In the genomic region with DNA sequence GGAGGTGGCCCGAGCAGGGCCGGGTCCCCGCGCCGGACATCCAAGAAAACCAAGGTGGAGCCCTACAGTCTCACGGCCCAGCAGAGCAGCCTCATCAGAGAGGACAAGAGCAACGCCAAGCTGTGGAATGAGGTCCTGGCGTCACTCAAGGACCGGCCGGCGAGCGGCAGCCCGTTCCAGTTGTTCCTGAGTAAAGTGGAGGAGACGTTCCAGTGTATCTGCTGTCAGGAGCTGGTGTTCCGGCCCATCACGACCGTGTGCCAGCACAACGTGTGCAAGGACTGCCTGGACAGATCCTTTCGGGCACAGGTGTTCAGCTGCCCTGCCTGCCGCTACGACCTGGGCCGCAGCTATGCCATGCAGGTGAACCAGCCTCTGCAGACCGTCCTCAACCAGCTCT, we compare ENCODE assay signal across 6 cellular contexts.
DNase-seq lines count a peak whose midpoint lies in the region; ATAC-seq, FAIRE-seq and TF ChIP-seq lines count a peak whose summit lies in the region.
"Not testable (repeated sequence)": the region's sequence is repeated elsewhere in the genome, so short reads cannot be mapped to it uniquely, and the experiment has no call there.

No MANE protein-coding gene starts in this region.

- H3K9ac ChIP-seq in kidney (ENCODE audit: low read length in 2 of 2) = not testable (repeated sequence)

- H3K36me3 ChIP-seq in bronchial epithelial cell (ENCODE audit: control insufficient read depth, insufficient read depth, low read length); heart right ventricle; kidney (ENCODE audit: control insufficient read depth in 1 of 2, insufficient read depth in 2 of 2, low read length in 2 of 2); upper lobe of right lung: not testable (repeated sequence)

- H3K4me3 ChIP-seq in bronchial epithelial cell (ENCODE audit: low read depth, low read length); heart right ventricle; kidney (ENCODE audit: low read length in 2 of 2); upper lobe of right lung: not testable (repeated sequence)

- H3K4me1 ChIP-seq in heart right ventricle = peaks cover 0 to 46% (median 37%) of the 10 kb centered on the region in 9 donors
- H3K4me1 ChIP-seq in kidney (ENCODE audit: control insufficient read depth in 1 of 2, insufficient read depth in 1 of 2, low read depth in 1 of 2, low read length in 2 of 2); upper lobe of right lung: not testable (repeated sequence)

- ATAC-seq in Right ventricle myocardium superior (ENCODE audit: poor library complexity) (peak; percentile 53), heart right ventricle (peak in 6 of 8 donors; percentile 19 to 76 (median 52)), left ventricle myocardium superior (peak; percentile 53), upper lobe of right lung (peak; percentile 29)

- FAIRE-seq in bronchial epithelial cell (lab: Jason Lieb, UNC) = peak; percentile 81
- not testable (repeated sequence) for FAIRE-seq in kidney (lab: Jason Lieb, UNC)

- peaks cover 0 to 11% (median 0%) of the 10 kb centered on the region in 11 donors for H3K9me3 ChIP-seq in heart right ventricle
- not testable (repeated sequence) for H3K9me3 ChIP-seq in kidney (ENCODE audit: control insufficient read depth in 1 of 2, low read length in 2 of 2); upper lobe of right lung

- DNase-seq in bronchial epithelial cell (ENCODE audit: low read depth); heart right ventricle; upper lobe of right lung: not testable (repeated sequence)
- DNase-seq in Right ventricle myocardium superior (peak; percentile 42), left ventricle myocardium superior (peak; percentile 45), kidney (peak; percentile 36)

- TF ChIP-seq CTCF in bronchial epithelial cell (IDR thresholded peaks at IDR 0.05; ENCODE audit: insufficient read depth, low read length, severe bottlenecking); heart right ventricle (IDR thresholded peaks at IDR 0.05); kidney (IDR thresholded peaks at IDR 0.05; ENCODE audit: borderline replicate concordance, extremely low read depth, insufficient read depth); upper lobe of right lung (IDR thresholded peaks at IDR 0.05): not testable (repeated sequence)

- not testable (repeated sequence) for H3K27ac ChIP-seq in heart right ventricle; kidney (ENCODE audit: low read depth in 2 of 2, low read length in 2 of 2); upper lobe of right lung

- 78 to 89% methylated on average over 20 to 22 of the region's 23 CpGs for WGBS in heart right ventricle, 2 donors

- not testable (repeated sequence) for H3K27me3 ChIP-seq in bronchial epithelial cell (ENCODE audit: control insufficient read depth, insufficient read depth, low read length); heart right ventricle; upper lobe of right lung

- intact Hi-C loops in Right ventricle myocardium superior (cut with DNase I); heart right ventricle (cut with DNase I); left ventricle myocardium superior (cut with micrococcal nuclease); kidney (cut with DNase I); upper lobe of right lung (cut with DNase I): not testable (repeated sequence)
